33 cellular contexts compared by ENCODE assay signal in genomic region chr12:69120331-69120730, GRCh38.
"Had no signal": no experiment of that assay in that cellular context is flagged by ENCODE, and none has a peak within 500 bp of the region (broad histone marks: within the 10 kb centered on the region; RNA-seq: fewer than 3 reads in every experiment).

No MANE protein-coding gene starts in this region.

- H3K9me3 Mint-ChIP-seq: activated B cell treated with CpG ODN at 0.5 μM for 24 hours; activated CD8-positive, alpha-beta T cell treated with anti-CD3 and anti-CD28 coated beads for 36 hours; activated naive CD4-positive, alpha-beta T cell treated with anti-CD3 and anti-CD28 coated beads for 36 hours; activated naive CD4-positive, alpha-beta T cell treated with anti-CD3 and anti-CD28 coated beads, Interleukin-2, amount 50 U/mL, for 24 hours; activated naive CD8-positive, alpha-beta T cell treated with anti-CD3 and anti-CD28 coated beads for 36 hours; activated naive CD8-positive, alpha-beta T cell treated with anti-CD3 and anti-CD28 coated beads, Interleukin-2, amount 50 U/mL, for 24 hours; activated T-cell treated with anti-CD3 and anti-CD28 coated beads, Interleukin-2, amount 50 U/mL, for 4 hours; activated T-helper 17 cell treated with anti-CD3 and anti-CD28 coated beads, Interleukin-2, amount 50 U/mL, for 72 hours; brain; T-helper 2 cell treated with Interferon-gamma antibody and Interleukin-4, amounts not matched to agents 5 μg/mL and 100 μg/mL, for 36 hours had no signal

- H3K27ac Mint-ChIP-seq: activated B cell treated with CpG ODN at 0.5 μM for 24 hours; activated CD8-positive, alpha-beta T cell treated with anti-CD3 and anti-CD28 coated beads for 36 hours; activated naive CD4-positive, alpha-beta T cell treated with anti-CD3 and anti-CD28 coated beads for 36 hours; activated naive CD4-positive, alpha-beta T cell treated with anti-CD3 and anti-CD28 coated beads, Interleukin-2, amount 50 U/mL, for 24 hours; activated naive CD8-positive, alpha-beta T cell treated with anti-CD3 and anti-CD28 coated beads for 36 hours; activated naive CD8-positive, alpha-beta T cell treated with anti-CD3 and anti-CD28 coated beads, Interleukin-2, amount 50 U/mL, for 24 hours; activated T-helper 17 cell treated with anti-CD3 and anti-CD28 coated beads, Interleukin-2, amount 50 U/mL, for 72 hours; brain; T-helper 17 cell; T-helper 2 cell treated with Interferon-gamma antibody and Interleukin-4, amounts not matched to agents 5 μg/mL and 100 μg/mL, for 36 hours had no signal

- H3K27me3 Mint-ChIP-seq: activated naive CD4-positive, alpha-beta T cell treated with anti-CD3 and anti-CD28 coated beads, Interleukin-2, amount 50 U/mL, for 24 hours; activated naive CD8-positive, alpha-beta T cell treated with anti-CD3 and anti-CD28 coated beads for 36 hours; activated T-helper 17 cell treated with anti-CD3 and anti-CD28 coated beads, Interleukin-2, amount 50 U/mL, for 72 hours; brain had no signal

- H3K27ac ChIP-seq: adrenal gland, breast epithelium, cardiac muscle cell, colonic mucosa, heart right ventricle, WERI-Rb-1 had no signal

- H3K36me3 Mint-ChIP-seq: activated naive CD4-positive, alpha-beta T cell treated with anti-CD3 and anti-CD28 coated beads, Interleukin-2, amount 50 U/mL, for 24 hours; activated naive CD8-positive, alpha-beta T cell treated with anti-CD3 and anti-CD28 coated beads for 36 hours; brain had no signal

- H3K9me3 ChIP-seq: adrenal gland, breast epithelium, colonic mucosa, heart right ventricle had no signal

- H3K36me3 ChIP-seq: adrenal gland, breast epithelium, cardiac muscle cell, colonic mucosa, heart right ventricle, WERI-Rb-1 had no signal

- DNase-seq: activated B cell treated with CpG ODN at 0.5 μM for 24 hours; activated CD4-positive, alpha-beta T cell treated with anti-CD3 and anti-CD28 coated beads for 48 hours; activated CD4-positive, alpha-beta T cell treated with anti-CD3 and anti-CD28 coated beads, Interleukin-2, amount 50 U/mL, for 1 hour; activated CD4-positive, alpha-beta T cell treated with anti-CD3 and anti-CD28 coated beads, Interleukin-2, amount 50 U/mL, for 48 hours; activated CD8-positive, alpha-beta memory T cell treated with anti-CD3 and anti-CD28 coated beads for 24 hours; activated CD8-positive, alpha-beta T cell treated with anti-CD3 and anti-CD28 coated beads for 36 hours; activated effector memory CD4-positive, alpha-beta T cell treated with Interleukin-2 at 50 U/mL for 16 hours; activated gamma-delta T cell treated with Interleukin-2 at 50 U/mL for 16 hours; activated naive CD4-positive, alpha-beta T cell treated with anti-CD3 and anti-CD28 coated beads for 36 hours; activated naive CD8-positive, alpha-beta T cell treated with anti-CD3 and anti-CD28 coated beads for 36 hours; activated naive CD8-positive, alpha-beta T cell treated with anti-CD3 and anti-CD28 coated beads, Interleukin-2, amount 50 U/mL, for 24 hours; activated T-cell treated with anti-CD3 and anti-CD28 coated beads, Interleukin-2, amount 50 U/mL, for 4 hours; adrenal gland; amygdala; aorta; central memory CD4-positive, alpha-beta T cell; cerebellar nuclear complex; colonic mucosa; effector CD8-positive, alpha-beta T cell; foreskin fibroblast; heart right ventricle; T-helper 1 cell; T-helper 17 cell; T1000; WERI-Rb-1 had no signal

- H3K4me1 ChIP-seq: breast epithelium, colonic mucosa had no signal

- H3K4me3 ChIP-seq: adrenal gland, breast epithelium, cardiac muscle cell, colonic mucosa, heart right ventricle had no signal

- ATAC-seq: activated CD4-positive, CD25-positive, alpha-beta regulatory T cell treated with anti-CD3 and anti-CD28 coated beads, Interleukin-2, amount 50 U/mL, for 24 hours; activated CD8-positive, alpha-beta T cell treated with anti-CD3 and anti-CD28 coated beads for 36 hours; activated naive CD8-positive, alpha-beta T cell treated with anti-CD3 and anti-CD28 coated beads, Interleukin-2, amount 50 U/mL, for 24 hours; activated T-cell treated with anti-CD3 and anti-CD28 coated beads, Interleukin-2, amount 50 U/mL, for 4 hours; activated T-helper 17 cell treated with anti-CD3 and anti-CD28 coated beads, Interleukin-2, amount 50 U/mL, for 72 hours; esophagus mucosa; T-helper 17 cell had no signal

- H3K4me3 Mint-ChIP-seq: activated B cell treated with CpG ODN at 0.5 μM for 24 hours; activated CD8-positive, alpha-beta T cell treated with anti-CD3 and anti-CD28 coated beads for 36 hours; activated naive CD4-positive, alpha-beta T cell treated with anti-CD3 and anti-CD28 coated beads for 36 hours; activated naive CD4-positive, alpha-beta T cell treated with anti-CD3 and anti-CD28 coated beads, Interleukin-2, amount 50 U/mL, for 24 hours; activated naive CD8-positive, alpha-beta T cell treated with anti-CD3 and anti-CD28 coated beads for 36 hours; activated naive CD8-positive, alpha-beta T cell treated with anti-CD3 and anti-CD28 coated beads, Interleukin-2, amount 50 U/mL, for 24 hours; activated T-cell treated with anti-CD3 and anti-CD28 coated beads, Interleukin-2, amount 50 U/mL, for 4 hours; activated T-helper 17 cell treated with anti-CD3 and anti-CD28 coated beads, Interleukin-2, amount 50 U/mL, for 72 hours; brain; T-helper 17 cell; T-helper 2 cell treated with Interferon-gamma antibody and Interleukin-4, amounts not matched to agents 5 μg/mL and 100 μg/mL, for 36 hours had no signal

- H3K27me3 ChIP-seq: adrenal gland, breast epithelium, cardiac muscle cell, colonic mucosa, heart right ventricle had no signal

- H3K4me1 Mint-ChIP-seq: activated B cell treated with CpG ODN at 0.5 μM for 24 hours; activated naive CD4-positive, alpha-beta T cell treated with anti-CD3 and anti-CD28 coated beads, Interleukin-2, amount 50 U/mL, for 24 hours; activated naive CD8-positive, alpha-beta T cell treated with anti-CD3 and anti-CD28 coated beads for 36 hours; activated naive CD8-positive, alpha-beta T cell treated with anti-CD3 and anti-CD28 coated beads, Interleukin-2, amount 50 U/mL, for 24 hours; activated T-helper 17 cell treated with anti-CD3 and anti-CD28 coated beads, Interleukin-2, amount 50 U/mL, for 72 hours; T-helper 17 cell had no signal
